ENCODE assay signal across 1 cellular context in genomic region chr5:446864-447263, GRCh38.
TF ChIP-seq lines count a peak whose summit lies in the region.

No MANE protein-coding gene starts in this region.

TF ChIP-seq in K562, 482 proteins besides CTCF, POLR2A, EP300 and RAD21 (continued from another document):
- peak; percentile 5 for TF ChIP-seq PRDM10 (IDR thresholded peaks at IDR 0.05; ENCODE audit: partially characterized antibody)
- no peak for TF ChIP-seq MXI1 (IDR thresholded peaks at IDR 0.05; ENCODE audit: low read depth, low read length)
